Comparison of ENCODE assay signal across 1 cellular context in the genomic region with DNA sequence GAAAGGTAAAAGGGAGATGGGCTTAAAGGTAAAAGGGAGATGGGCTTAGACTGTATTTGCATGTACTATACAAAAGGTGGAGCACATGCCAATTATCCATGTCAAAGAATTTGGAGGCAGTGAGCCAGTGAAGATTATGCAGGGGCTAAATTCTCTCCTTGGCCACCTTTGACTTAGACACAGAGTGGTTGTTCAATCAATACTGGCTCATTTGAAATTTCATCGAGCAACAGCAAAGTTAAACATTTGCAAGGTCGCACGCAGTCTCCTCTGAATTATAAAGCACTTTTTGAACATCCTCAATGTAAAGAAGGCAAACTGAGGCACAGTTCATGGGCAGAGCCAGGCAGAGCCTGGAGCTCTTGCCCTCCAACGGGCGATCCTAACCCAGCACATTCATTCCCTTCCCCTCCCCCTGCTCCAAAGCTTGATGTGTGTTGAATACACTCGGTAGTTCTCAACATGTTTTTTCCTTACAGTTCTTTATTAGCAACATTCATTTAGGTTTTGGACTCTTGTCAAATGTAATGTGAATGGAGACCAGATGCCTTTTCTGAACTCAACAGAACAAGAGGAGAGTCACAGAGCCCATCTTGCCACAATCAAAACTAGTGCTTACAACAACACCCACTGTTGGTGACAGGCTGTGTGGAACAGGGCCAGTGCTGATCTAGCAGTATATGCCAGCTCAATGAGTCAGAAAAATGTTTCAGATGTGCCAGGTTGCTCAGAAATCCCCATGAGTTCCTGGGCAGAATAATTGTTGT.
TF ChIP-seq lines count a peak whose summit lies in the region.

No MANE protein-coding gene starts in this region.

TF ChIP-seq in WTC11, 78 proteins besides CTCF, POLR2A, EP300 and RAD21 (continued from another document):
- TF ChIP-seq PREB (CRISPR knock-in tag; IDR thresholded peaks at IDR 0.05; ENCODE audit: borderline replicate concordance) = no peak
